14 cellular contexts compared by ENCODE assay signal in the genomic region with DNA sequence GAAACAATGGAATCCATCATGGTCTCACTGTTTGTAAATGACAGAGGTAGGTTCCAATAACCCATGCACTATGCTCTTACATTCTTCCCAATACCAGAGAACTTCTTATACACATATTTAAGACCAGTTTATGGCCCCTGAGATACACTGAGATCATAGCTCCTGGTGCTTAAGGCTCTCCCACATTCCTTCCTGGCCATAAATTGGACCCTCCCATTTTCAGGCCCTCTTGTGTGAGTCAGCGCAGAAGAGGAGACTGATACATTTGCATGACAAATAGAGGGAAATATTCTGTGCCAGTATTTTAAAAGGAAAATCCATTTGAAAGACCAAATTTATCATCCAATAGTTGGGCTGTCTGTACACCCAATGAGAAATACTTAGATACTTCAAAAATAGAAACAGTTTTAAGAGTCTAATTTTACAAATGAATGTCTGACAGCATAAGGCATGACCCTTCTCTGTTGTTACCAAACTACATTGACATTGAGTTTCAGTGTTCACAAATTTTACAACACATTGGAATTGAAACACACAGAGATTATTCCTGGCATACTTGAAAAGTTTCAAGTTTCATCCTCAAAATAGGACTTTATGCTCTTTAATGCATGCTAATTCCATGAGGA. TPM values are rescaled to one million over a fixed set of nuclear protein-coding genes. Genes with fewer than 3 reads are reported as not detected.
DNase-seq lines count a peak whose midpoint lies in the region; ATAC-seq and TF ChIP-seq lines count a peak whose summit lies in the region.
"Had no signal": no experiment of that assay in that cellular context is flagged by ENCODE, and none has a peak within 500 bp of the region (broad histone marks: within the 10 kb centered on the region; RNA-seq: fewer than 3 reads in every experiment).

No MANE protein-coding gene starts in this region.

- TF ChIP-seq CTCF in RWPE1 (conservative IDR thresholded peaks at IDR 0.05; ENCODE audit: low read depth) (no peak), fibroblast of pulmonary artery (IDR thresholded peaks at IDR 0.05; ENCODE audit: low read length, missing control alignments) (no peak), retinal pigment epithelial cell (conservative IDR thresholded peaks at IDR 0.05; ENCODE audit: low read depth, low read length) (no peak), thyroid gland (IDR thresholded peaks at IDR 0.05) (no peak)

- H3K4me1 ChIP-seq in thyroid gland = peaks cover 0 to 8% of the 10 kb centered on the region in 2 donors
- H3K4me1 ChIP-seq: sigmoid colon had no signal

- H3K36me3 ChIP-seq in thyroid gland = no peaks in the 10 kb centered on the region
- H3K36me3 ChIP-seq: sigmoid colon had no signal

- DNase-seq in GM04504 (ENCODE audit: low read depth) (peak; percentile 44), RWPE1 (ENCODE audit: low spot score) (peak; percentile 51), fibroblast of pulmonary artery (ENCODE audit: low read depth) (peak; percentile 60), retinal pigment epithelial cell (ENCODE audit: low read depth) (peak; percentile 6), thyroid gland (no peak), NCI-H2196 (lab: John Stamatoyannopoulos, UW; ENCODE audit: unreplicated experiment) (no peak)
- no peak for DNase-seq in activated T-cell treated with anti-CD3 and anti-CD28 coated beads, Interleukin-2, amount 50 U/mL, for 48 hours
- DNase-seq: activated CD4-positive, alpha-beta T cell treated with anti-CD3 and anti-CD28 coated beads, Interleukin-2, amount 10 ng/mL, durations not matched to agents 7 days and 5 days; activated gamma-delta T cell treated with Interleukin-2 at 50 U/mL for 16 hours; CD8-positive, alpha-beta T cell; NCI-H1092 treated with DMSO at 0.1 percent for 48 hours; NCI-H82; sigmoid colon had no signal

- H3K27ac ChIP-seq in RWPE1 (no peak overlapping the region), thyroid gland (no peak overlapping the region)
- H3K27ac ChIP-seq: sigmoid colon had no signal

- no peaks in the 10 kb centered on the region for H3K27me3 ChIP-seq in thyroid gland
- H3K27me3 ChIP-seq: sigmoid colon had no signal

- TF ChIP-seq POLR2A in thyroid gland (IDR thresholded peaks at IDR 0.05) = no peak

- no peak overlapping the region for H3K4me3 ChIP-seq in fibroblast of pulmonary artery (replicated peaks; ENCODE audit: low read depth, low read length)
- no peak overlapping the region for H3K4me3 ChIP-seq in retinal pigment epithelial cell (ENCODE audit: low read length)
- H3K4me3 ChIP-seq in thyroid gland (replicated peaks in 1 of 3) = no peak overlapping the region
- H3K4me3 ChIP-seq: sigmoid colon had no signal

- no peaks in the 10 kb centered on the region for H3K9me3 ChIP-seq in thyroid gland
- H3K9me3 ChIP-seq: sigmoid colon had no signal

- ATAC-seq in HG02938 (IDR thresholded peaks at IDR 0.05; ENCODE audit: unreplicated experiment) = no peak
- ATAC-seq: CD8-positive, alpha-beta T cell had no signal

- POLR2A ChIA-PET in RWPE1 (lab: Yijun Ruan, JAX; ENCODE audit: low non-redundant PET) = no interaction called here

- CTCF ChIA-PET in RWPE1 (lab: Yijun Ruan, JAX) = no interaction called here

- intact Hi-C loops in thyroid gland (cut with DNase I) = no loop called here

- WGBS in thyroid gland, 2 donors = 96 to 97% methylated on average over 1 of the region's 1 CpG

RNA-seq across cellular contexts. Expression of a gene that starts 35.3 kb away (rescaled TPM):
- 10 to 100 TPM; 35.6 to 63.8 (median 41.6) TPM for total RNA-seq in thyroid gland
- total RNA-seq: CD8-positive, alpha-beta T cell had no signal

Comparison
In these comparisons a context has a peak if more than half of its experiments do, and no peak if none do; other contexts are left out.
1. DNase-seq: peak in GM04504 (single experiment), RWPE1 (single experiment), fibroblast of pulmonary artery (single experiment) and retinal pigment epithelial cell (single experiment); none in thyroid gland (0 of 2), activated T-cell treated with anti-CD3 and anti-CD28 coated beads, Interleukin-2, amount 50 U/mL, for 48 hours (0 of 2) and NCI-H2196 (single experiment).